19 cellular contexts compared by ENCODE assay signal in the genomic region with DNA sequence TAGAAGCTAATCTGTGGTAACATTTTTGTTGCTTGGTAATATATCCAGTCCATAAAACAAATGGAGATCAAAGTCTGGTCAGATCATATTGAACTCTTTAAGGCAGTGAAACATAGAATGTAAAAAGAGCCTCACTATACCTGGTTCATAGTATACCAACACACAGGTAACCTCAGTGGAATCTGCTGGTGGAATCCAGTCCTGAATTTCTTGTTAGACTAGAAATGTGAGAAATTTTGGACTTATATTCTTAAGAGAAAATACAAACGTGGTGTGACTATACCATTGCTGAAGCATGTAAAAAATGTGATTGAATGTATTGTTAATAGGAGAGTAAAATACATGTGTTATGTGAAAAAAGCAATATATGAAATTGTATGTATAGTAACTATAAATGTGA. TPM values are rescaled to one million over a fixed set of nuclear protein-coding genes. Genes with fewer than 3 reads are reported as not detected.
DNase-seq lines count a peak whose midpoint lies in the region; ATAC-seq and TF ChIP-seq lines count a peak whose summit lies in the region.
"Had no signal": no experiment of that assay in that cellular context is flagged by ENCODE, and none has a peak within 500 bp of the region (broad histone marks: within the 10 kb centered on the region; RNA-seq: fewer than 3 reads in every experiment).

No MANE protein-coding gene starts in this region.

- no peaks in the 10 kb centered on the region; the same call in 1 of the 2 replicates for H3K9me3 ChIP-seq in PC-9 (ENCODE audit: insufficient read depth, low read depth)
- no peaks in the 10 kb centered on the region for H3K9me3 ChIP-seq in smooth muscle cell (replicated peaks; ENCODE audit: low read depth)
- no peaks in the 10 kb centered on the region for H3K9me3 ChIP-seq in ascending aorta

- CTCF ChIA-PET in PC-9 (lab: Charles Lee) = no interaction called here

- H3K4me1 ChIP-seq in PC-9 (replicated peaks; ENCODE audit: insufficient read depth) (peaks cover 36% of the 10 kb centered on the region), smooth muscle cell (ENCODE audit: low read depth) (peaks cover 5% of the 10 kb centered on the region), ascending aorta (no peaks in the 10 kb centered on the region)

- POLR2A ChIA-PET in PC-9 (lab: Charles Lee; ENCODE audit: unreplicated experiment) = interaction anchor here (0.6 kb wide), 1 partner anchor 38 kb away, joined by 3 read pairs; no protein-coding TSS in a partner anchor

- ATAC-seq in esophagus mucosa (peak; percentile 76), HG02623 (IDR thresholded peaks at IDR 0.05; ENCODE audit: unreplicated experiment) (no peak)

- intact Hi-C loops in PC-9 (cut with micrococcal nuclease; ENCODE audit: unreplicated experiment) (loop anchor here (1.0 to 2.0 kb wide), 3 partner anchors 8 to 65 kb away; a partner anchor contains a TSS), ascending aorta (cut with DNase I) (no loop called here)

- no peak overlapping the region for H2AFZ ChIP-seq in PC-9
- no peak overlapping the region for H2AFZ ChIP-seq in smooth muscle cell (ENCODE audit: low read depth)

- H3K4me2 ChIP-seq in PC-9 = peak overlapping the region; percentile 67
- no peak overlapping the region for H3K4me2 ChIP-seq in smooth muscle cell

- H3K36me3 ChIP-seq in PC-9 (ENCODE audit: low read depth) (0 out of 2 replicates have a peak, but pooled peaks cover 9% of the 10 kb centered on the region), smooth muscle cell (ENCODE audit: low read depth) (no peaks in the 10 kb centered on the region), ascending aorta (no peaks in the 10 kb centered on the region)

- H3K27ac ChIP-seq in PC-9 (peak overlapping the region; percentile 71), smooth muscle cell (ENCODE audit: low read depth) (peak overlapping the region; percentile 59), ascending aorta (no peak overlapping the region)
- H3K27ac ChIP-seq: C4-2B, SK-N-MC had no signal

- H3K27me3 ChIP-seq in PC-9 (ENCODE audit: insufficient read depth, low read depth) (no peaks in the 10 kb centered on the region), smooth muscle cell (ENCODE audit: low read depth) (no peaks in the 10 kb centered on the region), ascending aorta (no peaks in the 10 kb centered on the region)

- H3F3A ChIP-seq in PC-9 (ENCODE audit: insufficient read depth, low read depth) = peaks cover 24% of the 10 kb centered on the region; the same call in 1 of the 2 replicates
- H3F3A ChIP-seq in smooth muscle cell (ENCODE audit: low read depth) = peaks cover 8% of the 10 kb centered on the region

- DNase-seq in HPDE6-E6E7 (ENCODE audit: extremely low spot score) = peak; percentile 15
- DNase-seq in PC-9 = peak; percentile 14 to 99
- no peak for DNase-seq in smooth muscle cell (lab: John Stamatoyannopoulos, UW; ENCODE audit: unreplicated experiment)
- DNase-seq in D341Med (ENCODE audit: low spot score) = no peak
- DNase-seq in ascending aorta (ENCODE audit: low spot score in 2 of 2) = no peak
- DNase-seq: ACHN, H9, KG1, MV-4-11, NCI-H187, NCI-H2107, NCI-H226, NCI-H524, NCI-H82, OCI-M1 had no signal

- no TSS peak for BruUV-seq in PC-9 (replicated peaks; lab: Mats Ljungman, UMichigan)

- no peak overlapping the region; the same call in 1 of the 2 replicates for H3K4me3 ChIP-seq in PC-9
- H3K4me3 ChIP-seq in smooth muscle cell = no peak overlapping the region
- H3K4me3 ChIP-seq in ascending aorta = no peak overlapping the region
- H3K4me3 ChIP-seq: SK-N-MC had no signal

- H3K9me2 ChIP-seq in PC-9 (ENCODE audit: insufficient read depth) = no peaks in the 10 kb centered on the region

- TF ChIP-seq CTCF in PC-9 (conservative IDR thresholded peaks at IDR 0.05) (no peak), smooth muscle cell (IDR thresholded peaks at IDR 0.05; ENCODE audit: borderline replicate concordance, insufficient read depth, poor library complexity, severe bottlenecking) (no peak), ascending aorta (IDR thresholded peaks at IDR 0.05) (no peak)

- no peak overlapping the region for H3K9ac ChIP-seq in smooth muscle cell (ENCODE audit: low read depth)

- H4K20me1 ChIP-seq in PC-9 (ENCODE audit: insufficient read depth) (no peaks in the 10 kb centered on the region), smooth muscle cell (ENCODE audit: low read depth) (no peaks in the 10 kb centered on the region)

- H3K79me2 ChIP-seq in PC-9 (ENCODE audit: low read depth) (peaks cover 10% of the 10 kb centered on the region), smooth muscle cell (ENCODE audit: low read depth) (no peaks in the 10 kb centered on the region)

- 79% methylated on average over 1 of the region's 1 CpG for WGBS in smooth muscle cell (ENCODE audit: low lambda C conversion rate)

RNA-seq across cellular contexts. Expression of a gene that starts 46.1 kb away (rescaled TPM):
- total RNA-seq in PC-9 (2021) (8.6 and 10.6 TPM in 2 replicates), esophagus mucosa (123 TPM), smooth muscle cell (21.4 and 26.8 TPM in 2 replicates), ascending aorta (0.43 TPM)
- 2.0 and 7.9 TPM in 2 replicates for polyA plus RNA-seq in smooth muscle cell

Comparison
In these comparisons a context has a peak if more than half of its experiments do, and no peak if none do; other contexts are left out.
1. DNase-seq: peak in HPDE6-E6E7 (single experiment) and PC-9 (2 of 2); none in smooth muscle cell (single experiment), D341Med (single experiment) and ascending aorta (0 of 2).
2. H3K27ac ChIP-seq: peak in PC-9 (single experiment) and smooth muscle cell (single experiment); none in ascending aorta (0 of 2).